30 cellular contexts compared by ENCODE assay signal in the genomic region with DNA sequence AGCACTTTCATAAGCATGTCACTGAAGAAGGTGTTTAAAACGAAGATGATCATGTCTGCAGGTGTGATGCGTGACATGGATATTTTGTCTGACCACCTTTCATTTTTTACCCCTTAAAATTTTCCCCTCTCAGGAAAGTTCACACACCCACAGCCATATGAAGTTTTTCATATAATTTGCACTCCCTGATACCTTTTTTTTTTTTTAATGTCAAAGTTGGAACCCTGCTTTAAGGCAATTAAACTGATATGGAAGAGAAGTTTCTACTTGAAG.
DNase-seq lines count a peak whose midpoint lies in the region; ATAC-seq and TF ChIP-seq lines count a peak whose summit lies in the region.
"Had no signal": no experiment of that assay in that cellular context is flagged by ENCODE, and none has a peak within 500 bp of the region (broad histone marks: within the 10 kb centered on the region; RNA-seq: fewer than 3 reads in every experiment).

No MANE protein-coding gene starts in this region.

- no peaks in the 10 kb centered on the region for H3K4me1 ChIP-seq in HEK293 (ENCODE audit: control insufficient read depth, insufficient read depth, low read length)
- H3K4me1 ChIP-seq in Panc1 (ENCODE audit: control insufficient read depth, insufficient read depth, low read length), result peaks cover 22% of the 10 kb centered on the region
- H3K4me1 ChIP-seq: ascending aorta, colonic mucosa, tibial artery had no signal

- no TSS peak for BruUV-seq in Calu3 (replicated peaks; lab: Mats Ljungman, UMichigan)
- no TSS peak for BruUV-seq in Panc1 (replicated peaks; lab: Mats Ljungman, UMichigan)

- H3K9me3 Mint-ChIP-seq in Calu3 (ENCODE audit: low read depth, unreplicated experiment) (no peaks in the 10 kb centered on the region), mesothelial cell of epicardium (no peaks in the 10 kb centered on the region)
- H3K9me3 Mint-ChIP-seq: naive thymus-derived CD4-positive, alpha-beta T cell; T-cell had no signal

- DNase-seq in Calu3 (no peak), Panc1 (ENCODE audit: low read depth, low spot score) (no peak), mesothelial cell of epicardium (ENCODE audit: low spot score in 2 of 2, unreplicated experiment in 2 of 2) (no peak), T-helper 9 cell (no peak), DMS 273 (lab: John Stamatoyannopoulos, UW; ENCODE audit: unreplicated experiment) (no peak), T-helper 2 cell (no peak), globus pallidus (ENCODE audit: low spot score) (no peak)
- DNase-seq: activated CD4-positive, alpha-beta T cell treated with anti-CD3 and anti-CD28 coated beads, Interleukin-2, amount 50 U/mL, for 4 hours; activated CD4-positive, CD25-positive, alpha-beta regulatory T cell; activated gamma-delta T cell treated with Interleukin-2 at 50 U/mL for 16 hours; activated T-cell treated with anti-CD3 and anti-CD28 coated beads, Interleukin-2, amount 50 U/mL, for 48 hours; colonic mucosa; effector memory CD4-positive, alpha-beta T cell; heart left ventricle; Kasumi-1; kidney; left ventricle myocardium superior; naive thymus-derived CD4-positive, alpha-beta T cell; NCI-H1417 treated with DMSO at 0.1 percent for 48 hours; NCI-H2081; NCI-H345; occipital lobe; sigmoid colon; stimulated activated CD4-positive, alpha-beta T cell treated with anti-CD3 and anti-CD28 coated beads, Interleukin-4, amount 100 ng/mL, for 1 hour; T-cell; tibial artery had no signal

- CTCF ChIA-PET in Calu3 (lab: Charles Lee) (interaction anchor here (1.2 to 1.7 kb wide), 3 partner anchors 9 to 62 kb away, joined by 3 to 5 read pairs (median 3); no protein-coding TSS in a partner anchor), HEK293 (lab: Yijun Ruan, JAX) (no interaction called here), Panc1 (lab: Charles Lee) (no interaction called here)

- POLR2A ChIA-PET in HEK293 (lab: Yijun Ruan, JAX) (no interaction called here), Panc1 (lab: Charles Lee) (no interaction called here)

- intact Hi-C loops in Calu3 (cut with micrococcal nuclease; ENCODE audit: unreplicated experiment) (loop anchor here (2.0 kb wide), 1 partner anchor 33 kb away; no protein-coding TSS in a partner anchor), Panc1 (cut with micrococcal nuclease; ENCODE audit: unreplicated experiment) (no loop called here)

- H3K27ac Mint-ChIP-seq in Calu3 (ENCODE audit: unreplicated experiment) (peak overlapping the region; percentile 75), mesothelial cell of epicardium (peak overlapping the region; percentile 81)
- H3K27ac Mint-ChIP-seq: naive thymus-derived CD4-positive, alpha-beta T cell had no signal

- H3K27ac ChIP-seq in HEK293 (ENCODE audit: extremely low read depth, low read depth, low read length) (no peak overlapping the region), Panc1 (ENCODE audit: low read length) (peak overlapping the region; percentile 59)
- H3K27ac ChIP-seq: ascending aorta, cardiac muscle cell, colonic mucosa, heart left ventricle, tibial artery had no signal

- H3K36me3 Mint-ChIP-seq in Calu3 (ENCODE audit: insufficient read depth, unreplicated experiment), result peaks cover 57% of the 10 kb centered on the region
- H3K36me3 Mint-ChIP-seq in mesothelial cell of epicardium, result peaks cover 22% of the 10 kb centered on the region

- no peaks in the 10 kb centered on the region for H3K27me3 ChIP-seq in Panc1 (ENCODE audit: control insufficient read depth, insufficient read depth, low read length)
- H3K27me3 ChIP-seq: ascending aorta, cardiac muscle cell, colonic mucosa, heart left ventricle, sigmoid colon, tibial artery had no signal

- in situ Hi-C loops in Panc1 (cut with HindIII; ENCODE audit: low pct_unique_long_range_greater_than_20kb, low sequenced_read_pairs), result no loop called here

- H3K4me3 Mint-ChIP-seq in Calu3 (ENCODE audit: low read depth, unreplicated experiment), result peak overlapping the region; percentile 44
- no peak overlapping the region for H3K4me3 Mint-ChIP-seq in mesothelial cell of epicardium
- H3K4me3 Mint-ChIP-seq: naive thymus-derived CD4-positive, alpha-beta T cell; T-cell had no signal

- no peak for ATAC-seq in Panc1
- ATAC-seq: heart left ventricle; HepG2; left ventricle myocardium superior; naive thymus-derived CD4-positive, alpha-beta T cell; T-cell had no signal

- no peaks in the 10 kb centered on the region for H3K27me3 Mint-ChIP-seq in Calu3 (ENCODE audit: unreplicated experiment)
- no peaks in the 10 kb centered on the region for H3K27me3 Mint-ChIP-seq in mesothelial cell of epicardium (ENCODE audit: low read depth)
- H3K27me3 Mint-ChIP-seq: naive thymus-derived CD4-positive, alpha-beta T cell; T-cell had no signal

- peaks cover 4 to 9% of the 10 kb centered on the region in 2 experiments; a peak in 2 of 3 replicates for H3K36me3 ChIP-seq in HEK293 (ENCODE audit: control insufficient read depth in 2 of 2, insufficient read depth in 1 of 2, low read length in 2 of 2)
- no peaks in the 10 kb centered on the region for H3K36me3 ChIP-seq in Panc1 (ENCODE audit: control insufficient read depth, insufficient read depth, low read length)
- H3K36me3 ChIP-seq: cardiac muscle cell, colonic mucosa, sigmoid colon, tibial artery had no signal

- H3K9me3 ChIP-seq in HEK293 (ENCODE audit: control insufficient read depth, insufficient read depth, low read depth, low read length), result no peaks in the 10 kb centered on the region
- no peaks in the 10 kb centered on the region for H3K9me3 ChIP-seq in Panc1 (ENCODE audit: control insufficient read depth, insufficient read depth, low read depth, low read length)
- H3K9me3 ChIP-seq: ascending aorta, colonic mucosa, heart left ventricle, sigmoid colon, tibial artery had no signal

- H3K4me3 ChIP-seq in HEK293 (ENCODE audit: low read depth, low read length) (no peak overlapping the region), Panc1 (ENCODE audit: low read depth in 2 of 2, low read length in 2 of 2) (no peak overlapping the region)
- H3K4me3 ChIP-seq: ascending aorta, cardiac muscle cell, colonic mucosa, heart left ventricle, sigmoid colon, tibial artery had no signal

- TF ChIP-seq CTCF in Calu3 (IDR thresholded peaks at IDR 0.05; ENCODE audit: unreplicated experiment), result no peak
- TF ChIP-seq CTCF in HEK293 (tag by site-specific recombination; IDR thresholded peaks at IDR 0.05), result no peak
- TF ChIP-seq CTCF in Panc1 (IDR thresholded peaks at IDR 0.05), result no peak
- TF ChIP-seq CTCF in mesothelial cell of epicardium (IDR thresholded peaks at IDR 0.05; ENCODE audit: unreplicated experiment), result no peak

- H3K4me1 Mint-ChIP-seq in Calu3 (ENCODE audit: low read depth, unreplicated experiment) (peaks cover 75% of the 10 kb centered on the region), mesothelial cell of epicardium (peaks cover 14% of the 10 kb centered on the region)

TF ChIP-seq in HEK293, 187 proteins besides CTCF, POLR2A, EP300 and RAD21:
- TF ChIP-seq ZBTB48 (tag by site-specific recombination; IDR thresholded peaks at IDR 0.05), result no peak
- TF ChIP-seq PRDM1 (tag by site-specific recombination; IDR thresholded peaks at IDR 0.05), result peak; percentile 79
